10 cellular contexts compared by ENCODE assay signal in genomic region chr3:30609930-30610701, GRCh38. TPM values are rescaled to one million over a fixed set of nuclear protein-coding genes. Genes with fewer than 3 reads are reported as not detected.
DNase-seq lines count a peak whose midpoint lies in the region; ATAC-seq and TF ChIP-seq lines count a peak whose summit lies in the region.
"Had no signal": no experiment of that assay in that cellular context is flagged by ENCODE, and none has a peak within 500 bp of the region (broad histone marks: within the 10 kb centered on the region; RNA-seq: fewer than 3 reads in every experiment).

No MANE protein-coding gene starts in this region.

- CTCF ChIA-PET in activated naive CD4-positive, alpha-beta T cell treated with anti-CD3 and anti-CD28 coated beads, Interleukin-2, amount 10 ng/mL, durations not matched to agents 7 days and 5 days (lab: Charles Lee): interaction anchor here (1.2 kb wide), 1 partner anchor 19 kb away, joined by 5 read pairs; no protein-coding TSS in a partner anchor

- no peak for TF ChIP-seq POLR2A in tibial nerve (IDR thresholded peaks at IDR 0.05)

- H3K4me3 ChIP-seq in brain microvascular endothelial cell (ENCODE audit: low read depth, low read length): peak overlapping the region; percentile 90
- H3K4me3 ChIP-seq in mononuclear cell (ENCODE audit: low read length): peak overlapping the region; percentile 18
- H3K4me3 ChIP-seq in tibial nerve: peak overlapping the region in 3 of 4 donors; percentile 5 to 98 (median 77)

- H3K9me3 ChIP-seq in mononuclear cell (ENCODE audit: low read depth, low read length) (no peaks in the 10 kb centered on the region), tibial nerve (no peaks in the 10 kb centered on the region)

- H3K27me3 ChIP-seq in brain microvascular endothelial cell (replicated peaks): no peaks in the 10 kb centered on the region
- H3K27me3 ChIP-seq in mononuclear cell (ENCODE audit: insufficient read depth, low read length): no peaks in the 10 kb centered on the region
- H3K27me3 ChIP-seq in tibial nerve: no peaks in the 10 kb centered on the region

- peaks cover 49% of the 10 kb centered on the region for H3K36me3 Mint-ChIP-seq in activated naive CD4-positive, alpha-beta T cell treated with anti-CD3 and anti-CD28 coated beads, Interleukin-2, amount 10 ng/mL, durations not matched to agents 7 days and 5 days

- no peaks in the 10 kb centered on the region for H3K27me3 Mint-ChIP-seq in activated naive CD4-positive, alpha-beta T cell treated with anti-CD3 and anti-CD28 coated beads, Interleukin-2, amount 10 ng/mL, durations not matched to agents 7 days and 5 days

- TF ChIP-seq CTCF in brain microvascular endothelial cell (IDR thresholded peaks at IDR 0.05; ENCODE audit: low read depth, low read length, missing control alignments) (no peak), tibial nerve (IDR thresholded peaks at IDR 0.05) (no peak)

- in situ Hi-C loops in brain microvascular endothelial cell (cut with HindIII; ENCODE audit: low pct_ligation_motif_present, low sequenced_read_pairs): no loop called here

- H3K36me3 ChIP-seq in brain microvascular endothelial cell (replicated peaks) (peaks cover 5% of the 10 kb centered on the region), tibial nerve (no peaks in the 10 kb centered on the region)

- ATAC-seq in HG03432 (IDR thresholded peaks at IDR 0.05; ENCODE audit: unreplicated experiment): no peak
- ATAC-seq: sciatic nerve had no signal

- H3K4me1 ChIP-seq in mononuclear cell (ENCODE audit: insufficient read depth, low read length): peaks cover 71% of the 10 kb centered on the region
- peaks cover 0 to 66% (median 43%) of the 10 kb centered on the region in 4 donors for H3K4me1 ChIP-seq in tibial nerve

- H3K4me3 Mint-ChIP-seq in activated naive CD4-positive, alpha-beta T cell treated with anti-CD3 and anti-CD28 coated beads, Interleukin-2, amount 10 ng/mL, durations not matched to agents 7 days and 5 days: peak overlapping the region; percentile 91

- no peaks in the 10 kb centered on the region for H3K9me3 Mint-ChIP-seq in activated naive CD4-positive, alpha-beta T cell treated with anti-CD3 and anti-CD28 coated beads, Interleukin-2, amount 10 ng/mL, durations not matched to agents 7 days and 5 days

- no peak for DNase-seq in activated naive CD4-positive, alpha-beta T cell treated with anti-CD3 and anti-CD28 coated beads, Interleukin-2, amount 10 ng/mL, durations not matched to agents 7 days and 5 days
- DNase-seq in activated naive CD4-positive, alpha-beta T cell treated with anti-CD3 and anti-CD28 coated beads, Interleukin-2, amount 50 U/mL, for 16 hours: no peak
- DNase-seq in brain microvascular endothelial cell (no peak), tibial nerve (ENCODE audit: low spot score in 2 of 2) (no peak), epidermal melanocyte (ENCODE audit: insufficient read length, low spot score) (no peak), NAMALWA (ENCODE audit: low spot score) (no peak)
- DNase-seq: NCI-H2029 treated with DMSO at 0.1 percent for 48 hours had no signal

- 46% methylated on average over 4 of the region's 4 CpGs for WGBS in tibial nerve, 2 donors

- no peak for TF ChIP-seq EP300 in tibial nerve (IDR thresholded peaks at IDR 0.05)

- H3K4me1 Mint-ChIP-seq in activated naive CD4-positive, alpha-beta T cell treated with anti-CD3 and anti-CD28 coated beads, Interleukin-2, amount 10 ng/mL, durations not matched to agents 7 days and 5 days: peaks cover 67% of the 10 kb centered on the region

- no peak overlapping the region for H3K27ac ChIP-seq in brain microvascular endothelial cell
- H3K27ac ChIP-seq in tibial nerve: peak overlapping the region; percentile 97 to 100 (median 99)

- H3K27ac Mint-ChIP-seq in activated naive CD4-positive, alpha-beta T cell treated with anti-CD3 and anti-CD28 coated beads, Interleukin-2, amount 10 ng/mL, durations not matched to agents 7 days and 5 days: peak overlapping the region; percentile 87

RNA-seq across cellular contexts. Expression of gene TGFBR2, which starts 3.7 kb away (rescaled TPM):
- total RNA-seq in mononuclear cell (209 TPM), tibial nerve (100 to 1,000 TPM; 338 to 406 (median 350) TPM)

Comparison
In these comparisons a context has a peak if more than half of its experiments do, and no peak if none do; other contexts are left out.
1. H3K4me3 ChIP-seq: peak in every context shown above with its lines; median percentile 90 in brain microvascular endothelial cell; 77 in tibial nerve; 18 in mononuclear cell.